In the genomic region with DNA sequence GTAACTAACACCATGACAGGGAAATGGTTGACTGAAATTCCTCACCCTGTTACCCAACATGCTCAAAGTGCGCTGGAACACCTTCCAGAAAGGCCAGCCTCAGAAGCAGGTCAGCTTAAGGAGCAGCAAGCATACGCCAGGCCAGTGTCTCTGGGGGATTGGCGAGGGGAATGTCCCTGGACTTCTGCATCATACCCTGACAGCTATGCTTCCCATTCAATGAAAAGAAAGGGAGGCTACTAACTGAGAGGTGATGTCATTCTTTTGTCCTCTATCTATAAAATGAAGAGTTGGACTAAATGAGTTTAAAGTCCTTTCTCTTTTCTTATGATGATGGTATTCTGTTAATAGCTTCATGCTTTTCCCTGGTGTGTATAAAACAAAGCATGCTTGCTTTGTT, we compare ENCODE assay signal across 21 cellular contexts. TPM values are rescaled to one million over a fixed set of nuclear protein-coding genes. Genes with fewer than 3 reads are reported as not detected.
DNase-seq lines count a peak whose midpoint lies in the region; ATAC-seq, FAIRE-seq and TF ChIP-seq lines count a peak whose summit lies in the region.
"Had no signal": no experiment of that assay in that cellular context is flagged by ENCODE, and none has a peak within 500 bp of the region (broad histone marks: within the 10 kb centered on the region; RNA-seq: fewer than 3 reads in every experiment).

No MANE protein-coding gene starts in this region.

- no peak for TF ChIP-seq EP300 in H1 (IDR thresholded peaks at IDR 0.05; ENCODE audit: borderline replicate concordance in 1 of 2, low read depth in 2 of 2, low read length in 2 of 2)

- H3K9me3 ChIP-seq in H1 (ENCODE audit: insufficient read depth in 2 of 2, low read depth in 1 of 2, low read length in 1 of 2) = no peaks in the 10 kb centered on the region
- H3K9me3 ChIP-seq in right atrium auricular region = no peaks in the 10 kb centered on the region
- H3K9me3 ChIP-seq: Peyer's patch had no signal

- FAIRE-seq in H1 (lab: Jason Lieb, UNC) = no peak
- FAIRE-seq: G401.6, GM12891, HTR-8/SVneo had no signal

- no peak overlapping the region for H3K4me2 ChIP-seq in H1 (ENCODE audit: insufficient read depth in 1 of 2, low read depth in 2 of 2, low read length in 2 of 2)

- no peaks in the 10 kb centered on the region for H3K4me1 Mint-ChIP-seq in activated T-helper 17 cell treated with anti-CD3 and anti-CD28 coated beads, Interleukin-2, amount 50 U/mL, for 72 hours

- H3K79me2 ChIP-seq in H1 (ENCODE audit: control insufficient read depth in 1 of 2, insufficient read depth in 2 of 2, low read length in 2 of 2) = no peaks in the 10 kb centered on the region

- H3K4me3 ChIP-seq in H1 (ENCODE audit: extremely low read depth in 1 of 4, insufficient read depth in 2 of 4, low read depth in 3 of 4, low read length in 4 of 4) = no peak overlapping the region
- no peak overlapping the region for H3K4me3 ChIP-seq in right atrium auricular region
- H3K4me3 ChIP-seq: Peyer's patch had no signal

- no peak overlapping the region for H4K91ac ChIP-seq in H1 (replicated peaks; ENCODE audit: insufficient read length, low read length)

- no peaks in the 10 kb centered on the region for H3K4me1 ChIP-seq in H1 (replicated peaks in 1 of 4; ENCODE audit: control insufficient read depth in 3 of 4, insufficient read depth in 4 of 4, low read length in 3 of 4)
- peaks cover 0 to 7% of the 10 kb centered on the region in 2 donors for H3K4me1 ChIP-seq in right atrium auricular region
- H3K4me1 ChIP-seq: Peyer's patch had no signal

- no peak overlapping the region for H3K9ac ChIP-seq in H1 (replicated peaks in 1 of 4; ENCODE audit: extremely low read depth in 1 of 4, low read depth in 3 of 4, low read length in 3 of 4)

- H3K4ac ChIP-seq in H1 (replicated peaks; ENCODE audit: insufficient read length, low read depth, low read length) = no peak overlapping the region

- no peaks in the 10 kb centered on the region for H3K9me3 Mint-ChIP-seq in activated T-helper 17 cell treated with anti-CD3 and anti-CD28 coated beads, Interleukin-2, amount 50 U/mL, for 72 hours

- no peak for TF ChIP-seq CTCF in H1 (IDR thresholded peaks at IDR 0.05; ENCODE audit: control extremely low read depth in 1 of 3, insufficient read depth in 1 of 3, low read depth in 1 of 3, low read length in 3 of 3)
- no peak for TF ChIP-seq CTCF in right atrium auricular region (IDR thresholded peaks at IDR 0.05)

- H4K20me1 ChIP-seq in H1 (replicated peaks in 1 of 2; ENCODE audit: control insufficient read depth in 1 of 2, insufficient read depth in 2 of 2, low read length in 2 of 2) = no peaks in the 10 kb centered on the region

- H3K36me3 ChIP-seq in H1 (ENCODE audit: control insufficient read depth in 2 of 4, insufficient read depth in 4 of 4, low read length in 3 of 4) (no peaks in the 10 kb centered on the region), right atrium auricular region (no peaks in the 10 kb centered on the region)
- H3K36me3 ChIP-seq: Peyer's patch had no signal

- H2BK12ac ChIP-seq in H1 (ENCODE audit: low read depth, low read length) = no peak overlapping the region

- WGBS in H1 (ENCODE audit: extremely low coverage in 1 of 2, insufficient coverage in 1 of 2, insufficient read length in 1 of 2, insufficient replicate concordance in 2 of 2, low coverage in 1 of 2, low lambda C conversion rate in 2 of 2, missing lambda C conversion rate in 1 of 2), 2 experiments = 91% methylated on average over 3 of the region's 3 CpGs; no CpG with 5 or more reads in 1 of the 2 experiments

- H4K8ac ChIP-seq in H1 (ENCODE audit: extremely low read depth, insufficient read depth, low read length) = no peak overlapping the region

- DNase-seq in DMS153 (lab: John Stamatoyannopoulos, UW) = peak; percentile 13
- no peak for DNase-seq in DMS153 treated with DMSO at 0.1 percent for 48 hours (lab: John Stamatoyannopoulos, UW; ENCODE audit: unreplicated experiment)
- no peak for DNase-seq in H1 (ENCODE audit: low read depth in 1 of 2, low spot score in 2 of 2)
- DNase-seq in right atrium auricular region (ENCODE audit: low spot score) = peak; percentile 57
- peak; percentile 42 for DNase-seq in retina
- no peak for DNase-seq in activated gamma-delta T cell treated with Interleukin-2 at 50 U/mL for 16 hours
- no peak for DNase-seq in NCI-H1092 (lab: John Stamatoyannopoulos, UW)
- DNase-seq: DMS79, NCI-H1092 treated with DMSO at 0.1 percent for 48 hours, NCI-H1694, NCI-H2171 treated with DMSO at 0.1 percent for 48 hours, NCI-H510A, Peyer's patch, SIG-M5 had no signal

- H2AK5ac ChIP-seq in H1 (ENCODE audit: low read depth, low read length) = no peak overlapping the region

- no peak overlapping the region for H3K4me3 Mint-ChIP-seq in activated T-helper 17 cell treated with anti-CD3 and anti-CD28 coated beads, Interleukin-2, amount 50 U/mL, for 72 hours

- CTCF ChIA-PET in H1 (lab: Charles Lee; ENCODE audit: partially characterized antibody) = interaction anchor here (0.8 to 7.5 kb wide), 4 partner anchors 10 to 62 kb away, joined by 3 to 51 read pairs (median 10); no protein-coding TSS in a partner anchor

- H3K79me1 ChIP-seq in H1 (ENCODE audit: low read depth, low read length) = no peaks in the 10 kb centered on the region

- POLR2A ChIA-PET in H1 (lab: Charles Lee; ENCODE audit: partially characterized antibody) = no interaction called here

- H2BK20ac ChIP-seq in H1 (ENCODE audit: low read length) = no peak overlapping the region

- ATAC-seq in activated T-helper 17 cell treated with anti-CD3 and anti-CD28 coated beads, Interleukin-2, amount 50 U/mL, for 72 hours (replicated peaks) = no peak
- ATAC-seq: HCT116 had no signal

- H2BK15ac ChIP-seq in H1 (ENCODE audit: low read length) = no peak overlapping the region

- no peak overlapping the region for H3K27ac Mint-ChIP-seq in activated T-helper 17 cell treated with anti-CD3 and anti-CD28 coated beads, Interleukin-2, amount 50 U/mL, for 72 hours

- H2BK120ac ChIP-seq in H1 (replicated peaks; ENCODE audit: low read depth, low read length) = no peak overlapping the region

- 0 out of 2 replicates have a peak overlapping the region, but pooled peaks have one; percentile 70 for H2AFZ ChIP-seq in H1 (ENCODE audit: low read length)

- no peak overlapping the region for H3K23ac ChIP-seq in H1 (ENCODE audit: insufficient read length)

- no peaks in the 10 kb centered on the region for H3K23me2 ChIP-seq in H1 (ENCODE audit: low read depth, low read length)

- H3K18ac ChIP-seq in H1 (ENCODE audit: extremely low read depth, low read length) = no peak overlapping the region

- H2BK5ac ChIP-seq in H1 (ENCODE audit: low read depth, low read length) = no peak overlapping the region

- H3K27me3 ChIP-seq in H1 (replicated peaks in 1 of 4; ENCODE audit: control insufficient read depth in 3 of 4, extremely low read depth in 1 of 4, insufficient read depth in 3 of 4, low read length in 3 of 4) (no peaks in the 10 kb centered on the region), right atrium auricular region (no peaks in the 10 kb centered on the region)
- H3K27me3 ChIP-seq: Peyer's patch had no signal

- no peak for TF ChIP-seq RAD21 in H1 (IDR thresholded peaks at IDR 0.05 in 1 of 2, conservative IDR thresholded peaks at IDR 0.05 in 1 of 2; ENCODE audit: low read depth in 2 of 2, low read length in 2 of 2)

- no peaks in the 10 kb centered on the region for H3K27me3 Mint-ChIP-seq in activated T-helper 17 cell treated with anti-CD3 and anti-CD28 coated beads, Interleukin-2, amount 50 U/mL, for 72 hours

- no peak for TF ChIP-seq POLR2A in H1 (IDR thresholded peaks at IDR 0.05; ENCODE audit: control extremely low read depth in 1 of 2, low read depth in 2 of 2, low read length in 2 of 2)

- H3K27ac ChIP-seq in H1 (ENCODE audit: low read depth, low read length) = no peak overlapping the region
- H3K27ac ChIP-seq in right atrium auricular region = no peak overlapping the region
- H3K27ac ChIP-seq: 22Rv1, C4-2B, Peyer's patch had no signal

- no peaks in the 10 kb centered on the region for H3K36me3 Mint-ChIP-seq in activated T-helper 17 cell treated with anti-CD3 and anti-CD28 coated beads, Interleukin-2, amount 50 U/mL, for 72 hours (ENCODE audit: low read depth)

- no peak overlapping the region for H3K56ac ChIP-seq in H1 (replicated peaks; ENCODE audit: insufficient read length, low read depth, low read length)

- no peak overlapping the region for H3K14ac ChIP-seq in H1 (ENCODE audit: insufficient read length)

- no peak overlapping the region for H4K5ac ChIP-seq in H1 (ENCODE audit: insufficient read length, low read depth, low read length)

TF ChIP-seq in H1, 55 proteins besides CTCF, POLR2A, EP300 and RAD21 (continues in another document):
- TF ChIP-seq ZNF274 (IDR thresholded peaks at IDR 0.05; ENCODE audit: borderline replicate concordance, extremely low read depth, low read length) (no peak), SUZ12 (IDR thresholded peaks at IDR 0.05; ENCODE audit: low read length) (no peak), POLR2AphosphoS5 (IDR thresholded peaks at IDR 0.05; ENCODE audit: low read depth, low read length) (no peak), KDM5A (IDR thresholded peaks at IDR 0.05; ENCODE audit: low read length) (no peak), BRCA1 (IDR thresholded peaks at IDR 0.05; ENCODE audit: low read depth, low read length) (no peak), KDM1A (IDR thresholded peaks at IDR 0.05; ENCODE audit: borderline replicate concordance, low read length) (no peak), MAFK (IDR thresholded peaks at IDR 0.05; ENCODE audit: low read depth, low read length) (no peak), SAP30 (IDR thresholded peaks at IDR 0.05; ENCODE audit: insufficient read depth, insufficient replicate concordance, low read length) (no peak)
- TF ChIP-seq, protein P1, sequence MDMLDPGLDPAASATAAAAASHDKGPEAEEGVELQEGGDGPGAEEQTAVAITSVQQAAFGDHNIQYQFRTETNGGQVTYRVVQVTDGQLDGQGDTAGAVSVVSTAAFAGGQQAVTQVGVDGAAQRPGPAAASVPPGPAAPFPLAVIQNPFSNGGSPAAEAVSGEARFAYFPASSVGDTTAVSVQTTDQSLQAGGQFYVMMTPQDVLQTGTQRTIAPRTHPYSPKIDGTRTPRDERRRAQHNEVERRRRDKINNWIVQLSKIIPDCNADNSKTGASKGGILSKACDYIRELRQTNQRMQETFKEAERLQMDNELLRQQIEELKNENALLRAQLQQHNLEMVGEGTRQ (IDR thresholded peaks at IDR 0.05; ENCODE audit: low read length) = no peak

RNA-seq across cellular contexts. Expression of a gene that starts 21.7 kb away (rescaled TPM):
- 0.30 and 0.31 TPM in 2 replicates for total RNA-seq in H1 (2021; fragmentation: NEBNext Ultra II Directional; extraction: Animal tissue kit (Norgen Biotek cat#: 25700))
- polyA plus RNA-seq in H1 (2011; rRNA removed) = 0.20 and 0.21 TPM in 2 replicates
- polyA plus RNA-seq in H1 (2011; cell fraction: cytosol; rRNA removed) = 0.28 TPM
- polyA plus RNA-seq in H1 (2011; cell fraction: nucleus; rRNA removed) = 0.46 TPM
- 0.36 to 0.48 TPM (median 0.42 TPM) in 4 replicates for polyA plus RNA-seq in H1 (2012, experiment 1 of 2)
- polyA plus RNA-seq in H1 (2012, experiment 2 of 2) = 0.18 TPM
- 0.24 TPM for polyA plus RNA-seq in H1 (2013, experiment 1 of 2)
- 0.18 TPM for polyA plus RNA-seq in H1 (2013, experiment 2 of 2)
- polyA minus RNA-seq in H1 (2011; rRNA and poly(A)+ RNA removed) = 0.41 and 0.61 TPM in 2 replicates
- polyA minus RNA-seq in H1 (2011; cell fraction: cytosol; rRNA and poly(A)+ RNA removed) = not detected
- polyA minus RNA-seq in H1 (2011; cell fraction: nucleus; rRNA and poly(A)+ RNA removed) = 0.40 TPM
- under 1 TPM; 0.63 to 0.79 TPM for total RNA-seq in right atrium auricular region
- not detected for total RNA-seq in activated T-helper 17 cell treated with anti-CD3 and anti-CD28 coated beads, Interleukin-2, amount 50 U/mL, for 72 hours

Comparison
In these comparisons a context has a peak if more than half of its experiments do, and no peak if none do; other contexts are left out.
1. DNase-seq: peak in DMS153 (single experiment), right atrium auricular region (single experiment) and retina (single experiment); none in DMS153 treated with DMSO at 0.1 percent for 48 hours (single experiment), H1 (0 of 2), activated gamma-delta T cell treated with Interleukin-2 at 50 U/mL for 16 hours (single experiment) and NCI-H1092 (single experiment).